Comparison of ENCODE assay signal across 17 cellular contexts in the genomic region with DNA sequence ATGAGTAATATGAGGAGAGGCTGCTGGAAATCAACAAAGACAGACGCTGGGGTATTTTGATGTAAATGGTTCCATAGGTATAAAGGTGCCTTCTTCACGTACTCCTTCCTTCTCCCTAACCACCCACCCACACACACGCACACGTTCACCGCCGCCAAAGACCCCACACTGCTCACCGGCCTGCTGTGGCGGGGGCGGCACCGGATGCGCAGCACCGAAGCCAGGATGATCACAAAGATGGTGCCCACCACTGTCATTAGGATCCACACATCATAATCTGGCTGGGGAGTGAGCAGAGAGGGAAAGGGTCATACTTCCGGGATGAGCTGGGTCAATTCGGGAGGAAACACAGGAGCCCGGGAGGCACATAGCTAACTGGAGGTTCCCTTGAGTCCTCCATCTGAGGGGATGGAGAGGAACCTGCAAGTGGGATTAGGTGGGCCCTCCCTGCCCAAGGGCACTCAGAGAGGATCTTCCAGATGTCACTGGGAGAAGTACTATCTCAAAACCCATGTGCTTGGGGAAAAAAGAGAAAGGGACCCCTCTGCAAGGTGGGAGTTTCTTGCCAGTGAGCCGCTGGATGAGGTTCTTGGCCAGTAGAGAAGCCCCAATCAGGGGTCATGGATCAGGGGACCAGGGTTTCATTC. TPM values are rescaled to one million over a fixed set of nuclear protein-coding genes. Genes with fewer than 3 reads are reported as not detected.
DNase-seq lines count a peak whose midpoint lies in the region; TF ChIP-seq lines count a peak whose summit lies in the region.
"Had no signal": no experiment of that assay in that cellular context is flagged by ENCODE, and none has a peak within 500 bp of the region (broad histone marks: within the 10 kb centered on the region; RNA-seq: fewer than 3 reads in every experiment).

No MANE protein-coding gene starts in this region.

- TF ChIP-seq CTCF in H9 (conservative IDR thresholded peaks at IDR 0.05) (no peak), thyroid gland (IDR thresholded peaks at IDR 0.05) (no peak)

- H3K27me3 ChIP-seq in H9 (ENCODE audit: insufficient read depth, low read length): no peaks in the 10 kb centered on the region
- peaks cover 0 to 6% (median 0%) of the 10 kb centered on the region in 3 experiments for H3K27me3 ChIP-seq in neuronal stem cell (ENCODE audit: control insufficient read depth in 3 of 3, insufficient read depth in 3 of 3, low read depth in 1 of 3, low read length in 3 of 3)
- no peaks in the 10 kb centered on the region for H3K27me3 ChIP-seq in thyroid gland

- no peaks in the 10 kb centered on the region for H4K20me1 ChIP-seq in H9 (ENCODE audit: control insufficient read depth, insufficient read depth, insufficient read length)

- no peaks in the 10 kb centered on the region for H3K23me2 ChIP-seq in H9 (ENCODE audit: insufficient read length, low read depth, low read length, poor library complexity, severe bottlenecking)

- H4K8ac ChIP-seq in H9 (replicated peaks; ENCODE audit: insufficient read length, low read depth, low read length) (no peak overlapping the region), neuronal stem cell (ENCODE audit: low read depth, low read length) (no peak overlapping the region)

- no peak overlapping the region for H2BK120ac ChIP-seq in H9 (ENCODE audit: low read depth, low read length, poor library complexity, severe bottlenecking)
- no peak overlapping the region for H2BK120ac ChIP-seq in neuronal stem cell (ENCODE audit: low read depth, low read length)

- peak; percentile 18 to 77 for DNase-seq in NCI-H524 (lab: John Stamatoyannopoulos, UW)
- no peak for DNase-seq in NCI-H524 treated with DMSO at 0.1 percent for 48 hours (lab: John Stamatoyannopoulos, UW)
- DNase-seq in H9: no peak
- no peak for DNase-seq in neuronal stem cell (ENCODE audit: low spot score)
- DNase-seq in activated gamma-delta T cell (lab: John Stamatoyannopoulos, UW): no peak
- no peak for DNase-seq in thyroid gland
- DNase-seq in NCI-H2107 treated with DMSO at 0.1 percent for 48 hours (lab: John Stamatoyannopoulos, UW; ENCODE audit: unreplicated experiment): no peak
- DNase-seq: 8988T; BE2C; C1 segment of cervical spinal cord; CD4-positive, CD25-positive, alpha-beta regulatory T cell; CD8-positive, alpha-beta memory T cell; COR-L47; HFFc6 had no signal

- H2BK15ac ChIP-seq in H9 (ENCODE audit: low read depth, low read length) (no peak overlapping the region), neuronal stem cell (ENCODE audit: low read length) (peak overlapping the region; percentile 84)

- H3K4ac ChIP-seq in H9 (ENCODE audit: low read depth, low read length) (no peak overlapping the region), neuronal stem cell (ENCODE audit: low read length) (peak overlapping the region; percentile 29)

- H3K14ac ChIP-seq in H9 (ENCODE audit: insufficient read depth, low read length) (no peak overlapping the region), neuronal stem cell (ENCODE audit: low read length) (no peak overlapping the region)

- intact Hi-C loops in thyroid gland (cut with DNase I): no loop called here

- no CpG with 5 or more reads among the region's 16 CpGs for WGBS in H9 (ENCODE audit: extremely low coverage, insufficient read length, low lambda C conversion rate)
- no CpG with 5 or more reads among the region's 16 CpGs for WGBS in neuronal stem cell (ENCODE audit: extremely low coverage in 2 of 2, insufficient read length in 2 of 2, insufficient replicate concordance in 1 of 2), 2 donors
- 93% methylated on average over 16 of the region's 16 CpGs for WGBS in thyroid gland, 2 donors

- no peaks in the 10 kb centered on the region for H3K79me1 ChIP-seq in H9 (ENCODE audit: insufficient read depth, low read depth, low read length, poor library complexity, severe bottlenecking)
- H3K79me1 ChIP-seq in neuronal stem cell (ENCODE audit: low read depth, low read length): no peaks in the 10 kb centered on the region

- H2AFZ ChIP-seq in H9 (ENCODE audit: low read length) (no peak overlapping the region), neuronal stem cell (ENCODE audit: low read length) (no peak overlapping the region)
- H2AFZ ChIP-seq: GM23338 had no signal

- no peak for TF ChIP-seq POLR2A in thyroid gland (IDR thresholded peaks at IDR 0.05)

- H3K4me2 ChIP-seq in H9 (ENCODE audit: insufficient read depth, insufficient read length, low read length) (no peak overlapping the region), neuronal stem cell (ENCODE audit: insufficient read depth, low read length, poor library complexity, severe bottlenecking) (no peak overlapping the region)
- H3K4me2 ChIP-seq: GM23338 had no signal

- H3T11ph ChIP-seq in H9 (ENCODE audit: low read length): no peak overlapping the region

- no peaks in the 10 kb centered on the region; the same call in 1 of the 2 replicates for H3K4me1 ChIP-seq in H9 (ENCODE audit: insufficient read depth, low read length)
- peaks cover 7 to 14% of the 10 kb centered on the region in 2 donors for H3K4me1 ChIP-seq in neuronal stem cell (ENCODE audit: control insufficient read depth in 2 of 2, insufficient read depth in 1 of 2, low read depth in 1 of 2, low read length in 2 of 2)
- no peaks in the 10 kb centered on the region for H3K4me1 ChIP-seq in thyroid gland
- H3K4me1 ChIP-seq: BE2C had no signal

- H3K36me3 Mint-ChIP-seq in H9 (ENCODE audit: insufficient read depth in 1 of 3, low read depth in 3 of 3): no peaks in the 10 kb centered on the region; a peak in 1 of 7 replicates

- no peaks in the 10 kb centered on the region for H3K79me2 ChIP-seq in H9 (ENCODE audit: insufficient read depth, low read length)

- H4K91ac ChIP-seq in H9 (ENCODE audit: insufficient read length, low read depth, low read length) (no peak overlapping the region), neuronal stem cell (ENCODE audit: low read depth, low read length, poor library complexity) (no peak overlapping the region)

- H3K9me3 ChIP-seq in H9 (ENCODE audit: control insufficient read depth, low read depth, low read length): no peaks in the 10 kb centered on the region
- no peaks in the 10 kb centered on the region for H3K9me3 ChIP-seq in neuronal stem cell (replicated peaks in 1 of 2; ENCODE audit: control insufficient read depth in 2 of 2, insufficient read depth in 1 of 2, low read depth in 1 of 2, low read length in 2 of 2)
- H3K9me3 ChIP-seq in thyroid gland: no peaks in the 10 kb centered on the region
- H3K9me3 ChIP-seq: BE2C had no signal

- H3K4me3 ChIP-seq in neuronal stem cell (ENCODE audit: low read length in 2 of 2) (no peak overlapping the region), thyroid gland (replicated peaks in 1 of 3) (no peak overlapping the region)
- H3K4me3 ChIP-seq: GM23338 had no signal

- H3K9ac ChIP-seq in H9 (ENCODE audit: extremely low read depth, insufficient read length, low read length) (no peak overlapping the region), neuronal stem cell (ENCODE audit: low read depth, low read length, poor library complexity) (no peak overlapping the region)

- H3K36me3 ChIP-seq in neuronal stem cell (replicated peaks in 1 of 2; ENCODE audit: control insufficient read depth in 2 of 2, insufficient read depth in 2 of 2, low read length in 2 of 2): no peaks in the 10 kb centered on the region
- no peaks in the 10 kb centered on the region for H3K36me3 ChIP-seq in thyroid gland
- H3K36me3 ChIP-seq: BE2C had no signal

- H2BK20ac ChIP-seq in H9 (ENCODE audit: low read depth, low read length, poor library complexity, severe bottlenecking): no peak overlapping the region

- H3K23ac ChIP-seq in H9 (ENCODE audit: insufficient read length, low read depth, low read length) (no peak overlapping the region), neuronal stem cell (ENCODE audit: low read depth, low read length, poor library complexity) (no peak overlapping the region)

- peaks cover 14 to 19% of the 10 kb centered on the region in 2 experiments for H3K4me1 Mint-ChIP-seq in H9

- H2BK12ac ChIP-seq in H9 (ENCODE audit: insufficient read length, low read depth, low read length) (no peak overlapping the region), neuronal stem cell (ENCODE audit: low read length) (no peak overlapping the region)

- no peaks in the 10 kb centered on the region for H3K9me3 Mint-ChIP-seq in H9
- H3K9me3 Mint-ChIP-seq: CD4-positive, CD25-positive, alpha-beta regulatory T cell; CD8-positive, alpha-beta memory T cell; GM23338; HFFc6; IgD-negative memory B cell had no signal

- H3K27me3 Mint-ChIP-seq in H9 (ENCODE audit: low read depth): peaks cover 5% of the 10 kb centered on the region
- H3K27me3 Mint-ChIP-seq: CD4-positive, CD25-positive, alpha-beta regulatory T cell; IgD-negative memory B cell had no signal

- H2AK5ac ChIP-seq in H9 (ENCODE audit: insufficient read length, low read length) (no peak overlapping the region), neuronal stem cell (ENCODE audit: low read depth, low read length) (peak overlapping the region; percentile 31)

- H3K27ac ChIP-seq in H9 (ENCODE audit: insufficient read length, low read depth, low read length) (no peak overlapping the region), neuronal stem cell (replicated peaks; ENCODE audit: low read length) (no peak overlapping the region), thyroid gland (no peak overlapping the region)

- H3K27ac Mint-ChIP-seq in H9: peak overlapping the region in 2 of 3 experiments; percentile 19 to 76; a peak in 3 of 7 replicates
- H3K27ac Mint-ChIP-seq: GM23338, HFFc6 had no signal

- H2BK5ac ChIP-seq in H9 (ENCODE audit: insufficient read length, low read length) (no peak overlapping the region), neuronal stem cell (ENCODE audit: low read length) (no peak overlapping the region)

- no peak overlapping the region for H4K5ac ChIP-seq in H9 (ENCODE audit: insufficient read length, low read depth, low read length)

- no peak overlapping the region for H3K56ac ChIP-seq in H9 (ENCODE audit: insufficient read length, low read depth, low read length)

- H3K18ac ChIP-seq in H9 (ENCODE audit: insufficient read length, low read depth, low read length) (no peak overlapping the region), neuronal stem cell (ENCODE audit: low read length) (no peak overlapping the region)

- no peak overlapping the region for H3K4me3 Mint-ChIP-seq in H9
- H3K4me3 Mint-ChIP-seq: CD4-positive, CD25-positive, alpha-beta regulatory T cell; CD8-positive, alpha-beta memory T cell; GM23338; HFFc6; IgD-negative memory B cell had no signal

RNA-seq across cellular contexts. Expression of a gene that starts 10.5 kb away (rescaled TPM):
- total RNA-seq in H9 (2021): 107 and 109 TPM in 2 replicates
- polyA plus RNA-seq in neuronal stem cell (2013, experiment 1 of 2): 75.6 TPM
- 76.4 TPM for polyA plus RNA-seq in neuronal stem cell (2013, experiment 2 of 2)
- 10 to 100 TPM; 38.2 to 56.3 (median 44.2) TPM for total RNA-seq in thyroid gland

RNA-seq across cellular contexts. Expression of a gene that starts 33.9 kb away (rescaled TPM):
- total RNA-seq in H9 (2021) (17.3 and 19.0 TPM in 2 replicates), thyroid gland (10 to 100 TPM; 19.5 to 35.4 (median 22.1) TPM)
- 26.2 TPM for polyA plus RNA-seq in neuronal stem cell (2013, experiment 1 of 2)
- polyA plus RNA-seq in neuronal stem cell (2013, experiment 2 of 2): 25.2 TPM

RNA-seq across cellular contexts. Expression of a gene that starts 54.8 kb away (rescaled TPM):
- total RNA-seq in H9 (2021) (0.42 and 0.72 TPM in 2 replicates), thyroid gland (1 to 10 TPM; 2.1 to 5.2 (median 4.3) TPM)
- 0.11 TPM for polyA plus RNA-seq in neuronal stem cell (2013, experiment 1 of 2)
- polyA plus RNA-seq in neuronal stem cell (2013, experiment 2 of 2): 0.18 TPM
- total RNA-seq: HFFc6 had no signal
- polyA plus RNA-seq: AG04450 had no signal

Comparison
In these comparisons a context has a peak if more than half of its experiments do, and no peak if none do; other contexts are left out.
1. DNase-seq: peak in NCI-H524 (2 of 2); none in NCI-H524 treated with DMSO at 0.1 percent for 48 hours (single experiment), H9 (single experiment), neuronal stem cell (single experiment), activated gamma-delta T cell (single experiment), thyroid gland (0 of 2) and NCI-H2107 treated with DMSO at 0.1 percent for 48 hours (single experiment).